ENCODE assay signal across 8 cellular contexts in the genomic region with DNA sequence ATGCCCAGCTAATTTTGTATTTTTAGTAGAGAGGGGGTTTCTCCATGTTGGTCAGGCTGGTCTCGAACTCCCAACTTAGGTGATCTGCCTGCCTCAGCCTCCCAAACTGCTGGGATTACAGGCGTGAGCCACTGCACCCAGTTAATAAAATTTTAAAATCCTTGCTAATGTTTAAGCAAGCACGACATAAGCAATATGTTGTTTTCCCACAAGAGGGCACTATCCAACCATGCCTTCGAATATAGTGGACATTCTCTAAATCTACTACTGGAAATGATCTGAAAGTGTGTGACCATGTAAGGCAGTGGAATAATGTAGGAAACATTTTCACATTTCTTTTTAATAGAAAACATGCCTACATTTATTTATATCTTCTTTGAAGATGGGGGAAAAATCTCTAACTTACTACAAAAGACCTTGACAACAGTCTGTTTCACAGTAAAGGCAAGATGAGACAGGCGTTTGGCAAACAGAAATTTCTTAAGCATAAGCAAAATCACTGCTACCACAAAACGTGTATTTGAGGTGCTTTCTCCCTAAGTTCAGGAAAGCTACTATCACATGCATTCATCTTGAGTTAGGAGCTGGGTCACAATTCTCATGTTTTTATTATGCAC.
A peak's percentile ranks its signal among the peaks of the same experiment; 100 is the strongest.
DNase-seq lines count a peak whose midpoint lies in the region; ATAC-seq and TF ChIP-seq lines count a peak whose summit lies in the region.

No MANE protein-coding gene starts in this region.

- no peak overlapping the region for H3K4me3 Mint-ChIP-seq in stimulated activated naive CD8-positive, alpha-beta T cell treated with anti-CD3 and anti-CD28 coated beads, Interleukin-15, amount 100 ng/mL, for 72 hours

- H3K27ac ChIP-seq in caudate nucleus (ENCODE audit: low read depth, low read length), result peak overlapping the region; percentile 97

- peak; percentile 60 for ATAC-seq in stimulated activated naive CD8-positive, alpha-beta T cell treated with anti-CD3 and anti-CD28 coated beads, Interleukin-15, amount 100 ng/mL, for 72 hours
- ATAC-seq in GM19328 (IDR thresholded peaks at IDR 0.05; ENCODE audit: unreplicated experiment) (no peak), GM18511 (IDR thresholded peaks at IDR 0.05; ENCODE audit: unreplicated experiment) (no peak)

- peak; percentile 49 for TF ChIP-seq CTCF in GM20000 (IDR thresholded peaks at IDR 0.05; ENCODE audit: extremely low read depth, missing control alignments)

- peaks cover 31% of the 10 kb centered on the region for H3K4me1 Mint-ChIP-seq in stimulated activated naive CD8-positive, alpha-beta T cell treated with anti-CD3 and anti-CD28 coated beads, Interleukin-15, amount 100 ng/mL, for 72 hours

- H3K9me3 Mint-ChIP-seq in stimulated activated naive CD8-positive, alpha-beta T cell treated with anti-CD3 and anti-CD28 coated beads, Interleukin-15, amount 100 ng/mL, for 72 hours, result no peaks in the 10 kb centered on the region

- DNase-seq in Ammon's horn (ENCODE audit: low spot score), result peak; percentile 89
- peak; percentile 19 for DNase-seq in GM20000 (ENCODE audit: low spot score)
- peak; percentile 48 for DNase-seq in NOMO-1 treated with DMSO at 0.1 percent for 48 hours (lab: John Stamatoyannopoulos, UW; ENCODE audit: unreplicated experiment)
- DNase-seq in caudate nucleus (lab: John Stamatoyannopoulos, UW), result peak in 16 of 61 donors; percentile 5 to 78 (median 35)
- peak; percentile 63 for DNase-seq in kidney glomerular epithelial cell (lab: John Stamatoyannopoulos, UW)
- peak in 1 of 2 donors; percentile 20 for DNase-seq in stimulated activated naive CD8-positive, alpha-beta T cell treated with anti-CD3 and anti-CD28 coated beads, Interleukin-15, amount 100 ng/mL, for 72 hours

- no peak overlapping the region for H3K27ac Mint-ChIP-seq in stimulated activated naive CD8-positive, alpha-beta T cell treated with anti-CD3 and anti-CD28 coated beads, Interleukin-15, amount 100 ng/mL, for 72 hours

- no peaks in the 10 kb centered on the region for H3K27me3 Mint-ChIP-seq in stimulated activated naive CD8-positive, alpha-beta T cell treated with anti-CD3 and anti-CD28 coated beads, Interleukin-15, amount 100 ng/mL, for 72 hours
